In genomic region chr9:5442400-5443011, GRCh38 we compare ENCODE assay signal across 8 cellular contexts.
DNase-seq lines count a peak whose midpoint lies in the region; ATAC-seq and TF ChIP-seq lines count a peak whose summit lies in the region.

No MANE protein-coding gene starts in this region.

- ATAC-seq in GM21717 (IDR thresholded peaks at IDR 0.05; ENCODE audit: unreplicated experiment): no peak

- DNase-seq in AML-193 (lab: John Stamatoyannopoulos, UW) (peak; percentile 61 to 67), GM13976 (ENCODE audit: low spot score) (no peak), NCI-H446 treated with DMSO at 0.1 percent for 48 hours (lab: John Stamatoyannopoulos, UW) (peak; percentile 69), astrocyte of the hippocampus (ENCODE audit: low read depth, low spot score) (peak; percentile 78), left kidney (ENCODE audit: low read depth, low spot score) (peak; percentile 75), HuH-7.5 (ENCODE audit: low spot score) (no peak), NCI-H187 treated with DMSO at 0.1 percent for 48 hours (lab: John Stamatoyannopoulos, UW) (no peak)

- TF ChIP-seq CTCF in GM13976 (IDR thresholded peaks at IDR 0.05; ENCODE audit: borderline replicate concordance, control extremely low read depth, extremely low read depth, insufficient read depth, missing control alignments): peak; percentile 50

- in situ Hi-C loops in GM13976 (cut with MboI; ENCODE audit: low sequenced_read_pairs, unreplicated experiment): loop anchor here (10.0 kb wide), 1 partner anchor 458 kb away; the partner anchor contains the start of gene JAK2

Comparison
In these comparisons a context has a peak if more than half of its experiments do, and no peak if none do; other contexts are left out.
1. DNase-seq: peak in AML-193 (2 of 2), NCI-H446 treated with DMSO at 0.1 percent for 48 hours (single experiment), astrocyte of the hippocampus (single experiment) and left kidney (single experiment); none in GM13976 (single experiment), HuH-7.5 (single experiment) and NCI-H187 treated with DMSO at 0.1 percent for 48 hours (single experiment).